17 cellular contexts compared by ENCODE assay signal in the genomic region with DNA sequence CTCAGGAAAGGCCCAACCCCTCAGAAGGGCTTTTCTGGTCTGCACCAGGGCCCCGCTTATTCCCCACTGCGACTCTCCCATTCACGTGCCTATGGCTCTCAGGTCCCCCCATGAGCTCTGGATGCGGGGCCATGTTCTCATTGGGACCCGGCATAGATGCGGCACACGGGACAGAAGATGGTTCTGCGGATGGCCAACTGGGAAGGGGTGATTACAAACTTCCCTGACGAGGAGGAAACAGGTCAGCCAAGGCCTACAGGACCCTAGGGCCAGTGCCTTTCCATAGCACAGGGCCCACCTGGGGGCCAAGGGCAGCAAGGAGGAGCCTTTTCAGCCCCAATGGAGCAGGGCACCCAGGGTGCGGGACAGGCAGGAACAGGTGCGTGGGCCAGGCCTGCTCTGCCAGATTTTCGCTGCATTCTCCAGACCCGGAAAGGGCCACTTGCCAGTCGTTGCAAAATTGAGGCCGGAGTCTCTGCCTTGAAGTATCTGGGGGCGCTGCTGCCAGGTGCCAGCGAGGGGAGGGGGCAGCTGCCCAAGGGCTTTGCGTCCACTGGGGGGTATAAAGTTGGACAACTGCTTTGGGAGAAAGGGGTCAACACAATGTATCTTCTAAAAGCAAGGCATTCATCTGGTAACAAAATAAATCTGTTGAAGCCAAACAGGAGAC. TPM values are rescaled to one million over a fixed set of nuclear protein-coding genes. Genes with fewer than 3 reads are reported as not detected.
DNase-seq lines count a peak whose midpoint lies in the region; ATAC-seq, FAIRE-seq and TF ChIP-seq lines count a peak whose summit lies in the region.
"Had no signal": no experiment of that assay in that cellular context is flagged by ENCODE, and none has a peak within 500 bp of the region (broad histone marks: within the 10 kb centered on the region; RNA-seq: fewer than 3 reads in every experiment).

No MANE protein-coding gene starts in this region.

- no peaks in the 10 kb centered on the region for H3K9me3 Mint-ChIP-seq in activated T-cell treated with anti-CD3 and anti-CD28 coated beads, Interleukin-2, amount 50 U/mL, for 72 hours

- WGBS in mammary epithelial cell (ENCODE audit: low coverage, missing lambda C conversion rate) = 77% methylated on average over 14 of the region's 18 CpGs
- no CpG with 5 or more reads among the region's 18 CpGs for WGBS in mesendoderm (ENCODE audit: extremely low coverage, insufficient coverage, low lambda C conversion rate)
- WGBS in suprapubic skin = 90% methylated on average over 18 of the region's 18 CpGs
- 92 to 95% (median 94%) methylated on average over 18 of the region's 18 CpGs for WGBS in ovary, 3 donors

- no peaks in the 10 kb centered on the region for H3K27me3 Mint-ChIP-seq in activated T-cell treated with anti-CD3 and anti-CD28 coated beads, Interleukin-2, amount 50 U/mL, for 72 hours (ENCODE audit: low read depth)
- H3K27me3 Mint-ChIP-seq: activated CD4-positive, alpha-beta T cell treated with anti-CD3 and anti-CD28 coated beads for 36 hours had no signal

- peak overlapping the region; percentile 46 for H3K56ac ChIP-seq in mesendoderm (ENCODE audit: low read length)

- TF ChIP-seq CTCF in mammary epithelial cell (conservative IDR thresholded peaks at IDR 0.05 in 1 of 2, IDR thresholded peaks at IDR 0.05 in 1 of 2; ENCODE audit: extremely low read depth in 1 of 2, insufficient read depth in 1 of 2, low read depth in 1 of 2, low read length in 2 of 2) = no peak
- TF ChIP-seq CTCF in suprapubic skin (IDR thresholded peaks at IDR 0.05) = no peak
- TF ChIP-seq CTCF in ovary (IDR thresholded peaks at IDR 0.05) = no peak

- FAIRE-seq in GM19239 (lab: Jason Lieb, UNC) = no peak

- H3K4me1 ChIP-seq in mammary epithelial cell (ENCODE audit: insufficient read depth, low read length) = peaks cover 42% of the 10 kb centered on the region
- H3K4me1 ChIP-seq in mesendoderm (ENCODE audit: control insufficient read depth, low read depth, low read length) = peaks cover 10% of the 10 kb centered on the region
- H3K4me1 ChIP-seq in suprapubic skin = peaks cover 43% of the 10 kb centered on the region
- H3K4me1 ChIP-seq in ovary (ENCODE audit: insufficient read depth) = peaks cover 2% of the 10 kb centered on the region

- no peak overlapping the region for H3K4me3 ChIP-seq in mammary epithelial cell (replicated peaks in 1 of 3; ENCODE audit: insufficient read depth in 1 of 3, low read depth in 2 of 3, low read length in 3 of 3)
- H3K4me3 ChIP-seq in mesendoderm (ENCODE audit: low read length) = no peak overlapping the region
- no peak overlapping the region for H3K4me3 ChIP-seq in suprapubic skin
- H3K4me3 ChIP-seq in ovary = no peak overlapping the region
- H3K4me3 ChIP-seq: left ventricle myocardium inferior, smooth muscle cell, transverse colon had no signal

- no peak overlapping the region for H3K4me3 Mint-ChIP-seq in activated T-cell treated with anti-CD3 and anti-CD28 coated beads, Interleukin-2, amount 50 U/mL, for 72 hours
- H3K4me3 Mint-ChIP-seq: activated CD4-positive, alpha-beta T cell treated with anti-CD3 and anti-CD28 coated beads for 36 hours had no signal

- intact Hi-C loops in mammary epithelial cell (cut with micrococcal nuclease) (no loop called here), ovary (cut with DNase I) (no loop called here)

- no peak overlapping the region for H3K4ac ChIP-seq in mesendoderm (ENCODE audit: low read depth, low read length)

- H2AFZ ChIP-seq in mammary epithelial cell (ENCODE audit: low read depth, low read length) = no peak overlapping the region

- no peaks in the 10 kb centered on the region for H3K9me3 ChIP-seq in mammary epithelial cell (replicated peaks; ENCODE audit: insufficient read depth, low read length)
- H3K9me3 ChIP-seq in suprapubic skin = no peaks in the 10 kb centered on the region
- no peaks in the 10 kb centered on the region for H3K9me3 ChIP-seq in ovary
- H3K9me3 ChIP-seq: left ventricle myocardium inferior, transverse colon had no signal

- peaks cover 21 to 38% of the 10 kb centered on the region in 2 donors for H3K36me3 Mint-ChIP-seq in activated T-cell treated with anti-CD3 and anti-CD28 coated beads, Interleukin-2, amount 50 U/mL, for 72 hours (ENCODE audit: insufficient read depth in 2 of 2)

- H3K27ac Mint-ChIP-seq in activated T-cell treated with anti-CD3 and anti-CD28 coated beads, Interleukin-2, amount 50 U/mL, for 72 hours = peak overlapping the region; percentile 79
- H3K27ac Mint-ChIP-seq: activated CD4-positive, alpha-beta T cell treated with anti-CD3 and anti-CD28 coated beads for 36 hours had no signal

- H2BK15ac ChIP-seq in mesendoderm (replicated peaks; ENCODE audit: low read depth) = no peak overlapping the region

- in situ Hi-C loops in mammary epithelial cell (cut with MboI; ENCODE audit: low sequenced_read_pairs in 2 of 2) = no loop called here

- no peak overlapping the region for H3K23ac ChIP-seq in mesendoderm (ENCODE audit: low read length)

- no peak overlapping the region for H2BK120ac ChIP-seq in mesendoderm (ENCODE audit: low read depth, low read length)

- H3K27ac ChIP-seq in mammary epithelial cell (ENCODE audit: insufficient read depth, low read depth, low read length) (no peak overlapping the region), mesendoderm (ENCODE audit: low read depth, low read length) (no peak overlapping the region), suprapubic skin (peak overlapping the region; percentile 7), ovary (no peak overlapping the region)
- H3K27ac ChIP-seq: brain microvascular endothelial cell, C4-2B, left ventricle myocardium inferior had no signal

- no peak overlapping the region for H4K5ac ChIP-seq in mesendoderm (ENCODE audit: low read length)

- BruUV-seq in mammary epithelial cell (replicated peaks; lab: Mats Ljungman, UMichigan) = TSS peak; percentile 2

- H3K9ac ChIP-seq in mammary epithelial cell (ENCODE audit: insufficient read depth, low read length) = no peak overlapping the region
- H3K9ac ChIP-seq in mesendoderm (ENCODE audit: low read length) = no peak overlapping the region

- H3K36me3 ChIP-seq in mammary epithelial cell (ENCODE audit: insufficient read depth, low read length) (peaks cover 51% of the 10 kb centered on the region), mesendoderm (ENCODE audit: control insufficient read depth, insufficient read depth, low read length) (peaks cover 19% of the 10 kb centered on the region), suprapubic skin (no peaks in the 10 kb centered on the region), ovary (no peaks in the 10 kb centered on the region)
- H3K36me3 ChIP-seq: left ventricle myocardium inferior, transverse colon had no signal

- H3K79me1 ChIP-seq in mesendoderm (ENCODE audit: low read length) = peaks cover 22% of the 10 kb centered on the region

- no peak overlapping the region for H4K8ac ChIP-seq in mesendoderm (ENCODE audit: low read depth, low read length)

- H3K4me1 Mint-ChIP-seq in activated T-cell treated with anti-CD3 and anti-CD28 coated beads, Interleukin-2, amount 50 U/mL, for 72 hours (ENCODE audit: low read depth) = peaks cover 53% of the 10 kb centered on the region

- dilution Hi-C loops in mammary epithelial cell (cut with HindIII; ENCODE audit: low sequenced_read_pairs) = loop anchor here (5.0 kb wide), 1 partner anchor 57 kb away; no protein-coding TSS in a partner anchor

- peaks cover 100% of the 10 kb centered on the region for H3K79me2 ChIP-seq in mammary epithelial cell (ENCODE audit: insufficient read depth, low read length)
- H3K79me2 ChIP-seq in mesendoderm (ENCODE audit: control insufficient read depth, insufficient read depth, low read length) = peaks cover 90% of the 10 kb centered on the region

- TF ChIP-seq EP300 in suprapubic skin (IDR thresholded peaks at IDR 0.05) (no peak), ovary (IDR thresholded peaks at IDR 0.05) (no peak)

- H4K20me1 ChIP-seq in mammary epithelial cell (ENCODE audit: insufficient read depth, low read length) = peaks cover 19% of the 10 kb centered on the region

- H2AK5ac ChIP-seq in mesendoderm (ENCODE audit: low read length) = no peak overlapping the region

- H3K4me2 ChIP-seq in mammary epithelial cell (ENCODE audit: insufficient read depth, low read depth, low read length) (no peak overlapping the region), mesendoderm (ENCODE audit: low read length) (no peak overlapping the region)
- H3K4me2 ChIP-seq: smooth muscle cell had no signal

- H3K27me3 ChIP-seq in mammary epithelial cell (ENCODE audit: insufficient read depth, low read length) (no peaks in the 10 kb centered on the region), mesendoderm (ENCODE audit: insufficient read depth, low read length, poor library complexity) (no peaks in the 10 kb centered on the region), suprapubic skin (no peaks in the 10 kb centered on the region), ovary (no peaks in the 10 kb centered on the region)
- H3K27me3 ChIP-seq: brain microvascular endothelial cell, transverse colon had no signal

- H3K18ac ChIP-seq in mesendoderm (ENCODE audit: low read length) = no peak overlapping the region

- DNase-seq in activated T-cell treated with anti-CD3 and anti-CD28 coated beads, Interleukin-2, amount 50 U/mL, for 72 hours = no peak
- DNase-seq in activated T-cell treated with anti-CD3 and anti-CD28 coated beads, Interleukin-2, amount 50 U/mL, for 48 hours = no peak
- DNase-seq in mammary epithelial cell (no peak), mesendoderm (no peak), suprapubic skin (ENCODE audit: low spot score in 2 of 2) (no peak), H4 (ENCODE audit: low spot score) (no peak), GM19239 (ENCODE audit: insufficient read length, low spot score) (no peak), ovary (no peak)
- DNase-seq: activated CD4-positive, alpha-beta T cell treated with anti-CD3 and anti-CD28 coated beads for 36 hours; activated naive CD4-positive, alpha-beta T cell treated with anti-CD3 and anti-CD28 coated beads, Interleukin-2, amount 50 U/mL, for 16 hours; brain microvascular endothelial cell; left ventricle myocardium inferior; NCI-H1417; NCI-H774 had no signal

- H2BK5ac ChIP-seq in mesendoderm (ENCODE audit: low read length) = no peak overlapping the region

- CTCF ChIA-PET in mammary epithelial cell (lab: Charles Lee; ENCODE audit: low non-redundant PET) = no interaction called here

- no peak for TF ChIP-seq POLR2A in suprapubic skin (IDR thresholded peaks at IDR 0.05)
- no peak for TF ChIP-seq POLR2A in ovary (IDR thresholded peaks at IDR 0.05)

- ATAC-seq in activated T-cell treated with anti-CD3 and anti-CD28 coated beads, Interleukin-2, amount 50 U/mL, for 72 hours (replicated peaks in 1 of 2) = no peak
- ATAC-seq: activated CD4-positive, alpha-beta T cell treated with anti-CD3 and anti-CD28 coated beads for 36 hours had no signal

RNA-seq across cellular contexts. Expression of gene SLC7A5, which starts 20.5 kb away (rescaled TPM):
- total RNA-seq in activated T-cell treated with anti-CD3 and anti-CD28 coated beads, Interleukin-2, amount 50 U/mL, for 72 hours = 100 to 1,000 TPM; 463 to 508 TPM
- 1,000 to 10,000 TPM; 1,822 to 2,475 TPM for total RNA-seq in mammary epithelial cell
- polyA plus RNA-seq in mammary epithelial cell = 680 TPM
- polyA minus RNA-seq in mammary epithelial cell = 936 TPM
- polyA plus RNA-seq in mesendoderm (2013, experiment 1 of 2) = 742 TPM
- 732 TPM for polyA plus RNA-seq in mesendoderm (2013, experiment 2 of 2)
- 10 to 100 TPM in 3 of 4 donors, 1 to 10 TPM in 1; 10.0 to 99.4 (median 61.1) TPM for total RNA-seq in suprapubic skin
- 143 and 153 TPM in 2 replicates for total RNA-seq in H4 (2014; rRNA removed; shearing (Covaris generic))
- 10 to 100 TPM in 3 of 7 donors, 1 to 10 TPM in 4; 3.1 to 64.3 (median 9.2) TPM for total RNA-seq in ovary
- polyA plus RNA-seq in ovary = 10 to 100 TPM in 1 of 2 donors, 1 to 10 TPM in 1; 3.7 to 20.8 TPM
